In the genomic region with DNA sequence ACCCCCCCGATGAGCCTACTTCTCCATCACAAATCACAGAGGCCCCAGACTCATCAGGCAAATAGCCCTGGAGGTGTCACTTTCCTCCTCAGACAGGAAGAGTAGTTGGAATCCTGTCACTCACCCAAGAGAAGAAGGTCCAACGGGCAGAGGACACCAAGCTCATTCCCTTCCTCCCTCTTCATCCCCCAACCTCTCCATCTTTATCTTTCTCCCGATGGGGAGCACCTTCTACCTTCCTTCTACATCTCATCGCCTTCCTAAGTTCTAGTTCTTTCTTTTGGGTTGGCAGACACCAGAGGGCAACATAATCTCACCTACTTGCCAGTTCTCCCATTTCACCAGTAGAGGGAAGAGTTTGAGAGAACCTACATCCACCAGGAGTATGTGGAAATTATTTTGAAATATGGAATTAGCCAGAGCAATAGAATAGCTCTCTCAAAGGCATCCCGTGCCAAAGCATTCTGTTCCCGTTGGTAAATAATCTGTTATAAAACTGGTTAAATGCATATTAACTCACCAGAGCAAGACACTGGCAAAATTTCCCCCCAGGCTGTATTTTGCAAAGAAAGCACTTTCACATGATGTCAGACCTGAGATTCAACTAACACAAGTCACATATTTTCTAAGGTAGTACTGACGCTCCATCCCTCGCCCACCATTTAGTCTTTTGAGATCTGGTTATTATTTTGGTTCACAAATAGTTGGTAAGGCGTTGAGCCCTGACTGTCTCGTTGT, we compare ENCODE assay signal across 1 cellular context.
A peak's percentile ranks its signal among the peaks of the same experiment; 100 is the strongest.
TF ChIP-seq lines count a peak whose summit lies in the region.

No MANE protein-coding gene starts in this region.

TF ChIP-seq in H1, 55 proteins besides CTCF, POLR2A, EP300 and RAD21 (continued from another document):
- 0 out of 4 replicates have a peak, but pooled peaks of 1 of the 2 experiments have one; percentile 9 for TF ChIP-seq HDAC2 (IDR thresholded peaks at IDR 0.05; ENCODE audit: borderline replicate concordance in 1 of 2, low read depth in 2 of 2, low read length in 2 of 2)
- TF ChIP-seq, protein P1, sequence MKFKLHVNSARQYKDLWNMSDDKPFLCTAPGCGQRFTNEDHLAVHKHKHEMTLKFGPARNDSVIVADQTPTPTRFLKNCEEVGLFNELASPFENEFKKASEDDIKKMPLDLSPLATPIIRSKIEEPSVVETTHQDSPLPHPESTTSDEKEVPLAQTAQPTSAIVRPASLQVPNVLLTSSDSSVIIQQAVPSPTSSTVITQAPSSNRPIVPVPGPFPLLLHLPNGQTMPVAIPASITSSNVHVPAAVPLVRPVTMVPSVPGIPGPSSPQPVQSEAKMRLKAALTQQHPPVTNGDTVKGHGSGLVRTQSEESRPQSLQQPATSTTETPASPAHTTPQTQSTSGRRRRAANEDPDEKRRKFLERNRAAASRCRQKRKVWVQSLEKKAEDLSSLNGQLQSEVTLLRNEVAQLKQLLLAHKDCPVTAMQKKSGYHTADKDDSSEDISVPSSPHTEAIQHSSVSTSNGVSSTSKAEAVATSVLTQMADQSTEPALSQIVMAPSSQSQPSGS (IDR thresholded peaks at IDR 0.05; ENCODE audit: low read length): 0 out of 2 replicates have a peak, but pooled peaks have one; percentile 44
- TF ChIP-seq KDM4A (IDR thresholded peaks at IDR 0.05; ENCODE audit: low read depth, low read length, severe bottlenecking): no peak
TF ChIP-seq in H1: peak in this region for 3.
